16 cellular contexts compared by ENCODE assay signal in genomic region chr16:29154676-29155121, GRCh38.
DNase-seq lines count a peak whose midpoint lies in the region; ATAC-seq and TF ChIP-seq lines count a peak whose summit lies in the region.
"Had no signal": no experiment of that assay in that cellular context is flagged by ENCODE, and none has a peak within 500 bp of the region (broad histone marks: within the 10 kb centered on the region; RNA-seq: fewer than 3 reads in every experiment).

No MANE protein-coding gene starts in this region.

- H3K27ac ChIP-seq in esophagus squamous epithelium (peak overlapping the region in 3 of 4 donors; percentile 10 to 67 (median 28)), ovary (peak overlapping the region; percentile 57 to 95)
- H3K27ac ChIP-seq: KMS-11, prostate gland had no signal

- intact Hi-C loops in esophagus squamous epithelium (cut with DNase I) (no loop called here), ovary (cut with DNase I) (no loop called here)

- H3K36me3 Mint-ChIP-seq in activated naive CD4-positive, alpha-beta T cell treated with anti-CD3 and anti-CD28 coated beads, Interleukin-2, amount 10 ng/mL, durations not matched to agents 7 days and 5 days: peaks cover 28% of the 10 kb centered on the region
- peaks cover 4 to 22% of the 10 kb centered on the region in 2 donors for H3K36me3 Mint-ChIP-seq in activated naive CD4-positive, alpha-beta T cell treated with anti-CD3 and anti-CD28 coated beads, Interleukin-2, amount 50 U/mL, for 72 hours
- peaks cover 2% of the 10 kb centered on the region for H3K36me3 Mint-ChIP-seq in T-helper 17 cell (ENCODE audit: low read depth)
- H3K36me3 Mint-ChIP-seq in stimulated activated memory B cell treated with anti-CD40 and anti-IgM and Interleukin-4, amounts not matched to agents 10 μg/mL and 1 μg/mL and 100 μg/mL, for 72 hours: peaks cover 26% of the 10 kb centered on the region

- TF ChIP-seq EP300 in ovary (IDR thresholded peaks at IDR 0.05): no peak

- WGBS in esophagus squamous epithelium, 2 donors: 62 to 66% methylated on average over 16 to 19 of the region's 20 CpGs
- 31 to 49% (median 35%) methylated on average over 20 of the region's 20 CpGs for WGBS in ovary, 3 donors

- peaks cover 8 to 38% (median 18%) of the 10 kb centered on the region in 3 donors for H3K4me1 ChIP-seq in esophagus squamous epithelium
- peaks cover 39% of the 10 kb centered on the region for H3K4me1 ChIP-seq in ovary (ENCODE audit: insufficient read depth)
- H3K4me1 ChIP-seq: prostate gland had no signal

- CTCF ChIA-PET in activated naive CD4-positive, alpha-beta T cell treated with anti-CD3 and anti-CD28 coated beads, Interleukin-2, amount 10 ng/mL, durations not matched to agents 7 days and 5 days (lab: Charles Lee): no interaction called here

- H3K9me3 ChIP-seq in T-helper 17 cell (ENCODE audit: control insufficient read depth, low read length, poor library complexity, severe bottlenecking) (no peaks in the 10 kb centered on the region), esophagus squamous epithelium (no peaks in the 10 kb centered on the region), ovary (no peaks in the 10 kb centered on the region)
- H3K9me3 ChIP-seq: mucosa of descending colon, prostate gland, upper lobe of right lung had no signal

- no peak for DNase-seq in activated naive CD4-positive, alpha-beta T cell treated with anti-CD3 and anti-CD28 coated beads, Interleukin-2, amount 10 ng/mL, durations not matched to agents 7 days and 5 days
- DNase-seq in activated naive CD4-positive, alpha-beta T cell treated with anti-CD3 and anti-CD28 coated beads, Interleukin-2, amount 50 U/mL, for 72 hours (ENCODE audit: low spot score in 2 of 2): no peak
- DNase-seq in T-helper 17 cell (no peak), esophagus squamous epithelium (lab: John Stamatoyannopoulos, UW) (no peak), ovary (peak in 4 of 5 donors; percentile 49 to 66 (median 58))
- DNase-seq: activated gamma-delta T cell, NCI-H1930, NCI-H69, upper lobe of right lung had no signal

- H3K4me1 Mint-ChIP-seq in activated naive CD4-positive, alpha-beta T cell treated with anti-CD3 and anti-CD28 coated beads, Interleukin-2, amount 10 ng/mL, durations not matched to agents 7 days and 5 days: peaks cover 78% of the 10 kb centered on the region
- peaks cover 19% of the 10 kb centered on the region for H3K4me1 Mint-ChIP-seq in T-helper 17 cell
- H3K4me1 Mint-ChIP-seq in stimulated activated memory B cell treated with anti-CD40 and anti-IgM and Interleukin-4, amounts not matched to agents 10 μg/mL and 1 μg/mL and 100 μg/mL, for 72 hours: peaks cover under 1% of the 10 kb centered on the region

- peak overlapping the region; percentile 13 for H3K4me3 Mint-ChIP-seq in activated naive CD4-positive, alpha-beta T cell treated with anti-CD3 and anti-CD28 coated beads, Interleukin-2, amount 10 ng/mL, durations not matched to agents 7 days and 5 days
- H3K4me3 Mint-ChIP-seq in T-helper 17 cell: no peak overlapping the region
- no peak overlapping the region for H3K4me3 Mint-ChIP-seq in stimulated activated memory B cell treated with anti-CD40 and anti-IgM and Interleukin-4, amounts not matched to agents 10 μg/mL and 1 μg/mL and 100 μg/mL, for 72 hours
- H3K4me3 Mint-ChIP-seq: activated CD4-positive, alpha-beta memory T cell treated with anti-CD3 and anti-CD28 coated beads for 36 hours had no signal

- no peak for ATAC-seq in activated naive CD4-positive, alpha-beta T cell treated with anti-CD3 and anti-CD28 coated beads, Interleukin-2, amount 50 U/mL, for 72 hours
- ATAC-seq in T-helper 17 cell (no peak), GM18907 (IDR thresholded peaks at IDR 0.05; ENCODE audit: unreplicated experiment) (no peak), GM21717 (IDR thresholded peaks at IDR 0.05; ENCODE audit: unreplicated experiment) (no peak)
- no peak for ATAC-seq in stimulated activated memory B cell treated with anti-CD40 and anti-IgM and Interleukin-4, amounts not matched to agents 10 μg/mL and 1 μg/mL and 100 μg/mL, for 72 hours

- no peak for TF ChIP-seq POLR2A in esophagus squamous epithelium (IDR thresholded peaks at IDR 0.05)
- TF ChIP-seq POLR2A in ovary (IDR thresholded peaks at IDR 0.05): no peak

- H3K27me3 Mint-ChIP-seq in activated naive CD4-positive, alpha-beta T cell treated with anti-CD3 and anti-CD28 coated beads, Interleukin-2, amount 10 ng/mL, durations not matched to agents 7 days and 5 days: no peaks in the 10 kb centered on the region
- H3K27me3 Mint-ChIP-seq in T-helper 17 cell: no peaks in the 10 kb centered on the region
- H3K27me3 Mint-ChIP-seq in stimulated activated memory B cell treated with anti-CD40 and anti-IgM and Interleukin-4, amounts not matched to agents 10 μg/mL and 1 μg/mL and 100 μg/mL, for 72 hours: no peaks in the 10 kb centered on the region
- H3K27me3 Mint-ChIP-seq: activated CD4-positive, alpha-beta memory T cell treated with anti-CD3 and anti-CD28 coated beads for 36 hours had no signal

- H3K36me3 ChIP-seq in esophagus squamous epithelium (no peaks in the 10 kb centered on the region), ovary (no peaks in the 10 kb centered on the region)
- H3K36me3 ChIP-seq: prostate gland, upper lobe of right lung had no signal

- H3K27ac Mint-ChIP-seq in activated naive CD4-positive, alpha-beta T cell treated with anti-CD3 and anti-CD28 coated beads, Interleukin-2, amount 10 ng/mL, durations not matched to agents 7 days and 5 days: peak overlapping the region; percentile 89
- peak overlapping the region in 1 of 2 donors; percentile 73 for H3K27ac Mint-ChIP-seq in activated naive CD4-positive, alpha-beta T cell treated with anti-CD3 and anti-CD28 coated beads, Interleukin-2, amount 50 U/mL, for 72 hours
- H3K27ac Mint-ChIP-seq in T-helper 17 cell: peak overlapping the region; percentile 85
- no peak overlapping the region for H3K27ac Mint-ChIP-seq in stimulated activated memory B cell treated with anti-CD40 and anti-IgM and Interleukin-4, amounts not matched to agents 10 μg/mL and 1 μg/mL and 100 μg/mL, for 72 hours
- H3K27ac Mint-ChIP-seq: activated CD4-positive, alpha-beta memory T cell treated with anti-CD3 and anti-CD28 coated beads for 36 hours had no signal

- H3K27me3 ChIP-seq in esophagus squamous epithelium (peaks cover 0 to 5% (median 0%) of the 10 kb centered on the region in 4 donors), ovary (no peaks in the 10 kb centered on the region)
- H3K27me3 ChIP-seq: upper lobe of right lung had no signal

- H3K9me3 Mint-ChIP-seq in activated naive CD4-positive, alpha-beta T cell treated with anti-CD3 and anti-CD28 coated beads, Interleukin-2, amount 10 ng/mL, durations not matched to agents 7 days and 5 days: peaks cover 2% of the 10 kb centered on the region
- no peaks in the 10 kb centered on the region for H3K9me3 Mint-ChIP-seq in activated naive CD4-positive, alpha-beta T cell treated with anti-CD3 and anti-CD28 coated beads, Interleukin-2, amount 50 U/mL, for 72 hours
- H3K9me3 Mint-ChIP-seq in stimulated activated memory B cell treated with anti-CD40 and anti-IgM and Interleukin-4, amounts not matched to agents 10 μg/mL and 1 μg/mL and 100 μg/mL, for 72 hours: no peaks in the 10 kb centered on the region
- H3K9me3 Mint-ChIP-seq: activated CD4-positive, alpha-beta memory T cell treated with anti-CD3 and anti-CD28 coated beads for 36 hours had no signal

- H3K4me3 ChIP-seq in esophagus squamous epithelium (no peak overlapping the region), ovary (no peak overlapping the region)
- H3K4me3 ChIP-seq: mucosa of descending colon, prostate gland, upper lobe of right lung had no signal

- TF ChIP-seq CTCF in esophagus squamous epithelium (IDR thresholded peaks at IDR 0.05): no peak
- TF ChIP-seq CTCF in ovary (IDR thresholded peaks at IDR 0.05): no peak

Comparison
In these comparisons a context has a peak if more than half of its experiments do, and no peak if none do; other contexts are left out.
1. DNase-seq: peak in ovary (4 of 5); none in activated naive CD4-positive, alpha-beta T cell treated with anti-CD3 and anti-CD28 coated beads, Interleukin-2, amount 10 ng/mL, durations not matched to agents 7 days and 5 days (single experiment), activated naive CD4-positive, alpha-beta T cell treated with anti-CD3 and anti-CD28 coated beads, Interleukin-2, amount 50 U/mL, for 72 hours (0 of 2), T-helper 17 cell (0 of 3) and esophagus squamous epithelium (single experiment).